Comparison of ENCODE assay signal across 1 cellular context in genomic region chr3:124117486-124117885, GRCh38.
TF ChIP-seq lines count a peak whose summit lies in the region.

No MANE protein-coding gene starts in this region.

TF ChIP-seq in WTC11, 78 proteins besides CTCF, POLR2A, EP300 and RAD21 (continued from another document):
- TF ChIP-seq, protein P1, sequence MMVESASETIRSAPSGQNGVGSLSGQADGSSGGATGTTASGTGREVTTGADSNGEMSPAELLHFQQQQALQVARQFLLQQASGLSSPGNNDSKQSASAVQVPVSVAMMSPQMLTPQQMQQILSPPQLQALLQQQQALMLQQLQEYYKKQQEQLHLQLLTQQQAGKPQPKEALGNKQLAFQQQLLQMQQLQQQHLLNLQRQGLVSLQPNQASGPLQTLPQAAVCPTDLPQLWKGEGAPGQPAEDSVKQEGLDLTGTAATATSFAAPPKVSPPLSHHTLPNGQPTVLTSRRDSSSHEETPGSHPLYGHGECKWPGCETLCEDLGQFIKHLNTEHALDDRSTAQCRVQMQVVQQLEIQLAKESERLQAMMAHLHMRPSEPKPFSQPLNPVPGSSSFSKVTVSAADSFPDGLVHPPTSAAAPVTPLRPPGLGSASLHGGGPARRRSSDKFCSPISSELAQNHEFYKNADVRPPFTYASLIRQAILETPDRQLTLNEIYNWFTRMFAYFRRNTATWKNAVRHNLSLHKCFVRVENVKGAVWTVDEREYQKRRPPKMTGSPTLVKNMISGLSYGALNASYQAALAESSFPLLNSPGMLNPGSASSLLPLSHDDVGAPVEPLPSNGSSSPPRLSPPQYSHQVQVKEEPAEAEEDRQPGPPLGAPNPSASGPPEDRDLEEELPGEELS (CRISPR knock-in tag; IDR thresholded peaks at IDR 0.05), result no peak
- TF ChIP-seq RORB (CRISPR knock-in tag; IDR thresholded peaks at IDR 0.05), result no peak
- no peak for TF ChIP-seq PREB (CRISPR knock-in tag; IDR thresholded peaks at IDR 0.05; ENCODE audit: borderline replicate concordance)
- TF ChIP-seq HMGXB4 (CRISPR knock-in tag; IDR thresholded peaks at IDR 0.05), result no peak
- no peak for TF ChIP-seq CBFB (CRISPR knock-in tag; IDR thresholded peaks at IDR 0.05; ENCODE audit: low read depth)
- no peak for TF ChIP-seq ZNF396 (CRISPR knock-in tag; IDR thresholded peaks at IDR 0.05; ENCODE audit: borderline replicate concordance)
- TF ChIP-seq SOX15 (CRISPR knock-in tag; IDR thresholded peaks at IDR 0.05), result no peak
- TF ChIP-seq, protein P2, sequence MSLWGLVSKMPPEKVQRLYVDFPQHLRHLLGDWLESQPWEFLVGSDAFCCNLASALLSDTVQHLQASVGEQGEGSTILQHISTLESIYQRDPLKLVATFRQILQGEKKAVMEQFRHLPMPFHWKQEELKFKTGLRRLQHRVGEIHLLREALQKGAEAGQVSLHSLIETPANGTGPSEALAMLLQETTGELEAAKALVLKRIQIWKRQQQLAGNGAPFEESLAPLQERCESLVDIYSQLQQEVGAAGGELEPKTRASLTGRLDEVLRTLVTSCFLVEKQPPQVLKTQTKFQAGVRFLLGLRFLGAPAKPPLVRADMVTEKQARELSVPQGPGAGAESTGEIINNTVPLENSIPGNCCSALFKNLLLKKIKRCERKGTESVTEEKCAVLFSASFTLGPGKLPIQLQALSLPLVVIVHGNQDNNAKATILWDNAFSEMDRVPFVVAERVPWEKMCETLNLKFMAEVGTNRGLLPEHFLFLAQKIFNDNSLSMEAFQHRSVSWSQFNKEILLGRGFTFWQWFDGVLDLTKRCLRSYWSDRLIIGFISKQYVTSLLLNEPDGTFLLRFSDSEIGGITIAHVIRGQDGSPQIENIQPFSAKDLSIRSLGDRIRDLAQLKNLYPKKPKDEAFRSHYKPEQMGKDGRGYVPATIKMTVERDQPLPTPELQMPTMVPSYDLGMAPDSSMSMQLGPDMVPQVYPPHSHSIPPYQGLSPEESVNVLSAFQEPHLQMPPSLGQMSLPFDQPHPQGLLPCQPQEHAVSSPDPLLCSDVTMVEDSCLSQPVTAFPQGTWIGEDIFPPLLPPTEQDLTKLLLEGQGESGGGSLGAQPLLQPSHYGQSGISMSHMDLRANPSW (CRISPR knock-in tag; conservative IDR thresholded peaks at IDR 0.05; ENCODE audit: low read depth), result no peak
- TF ChIP-seq E2F1 (CRISPR knock-in tag; IDR thresholded peaks at IDR 0.05), result no peak
- TF ChIP-seq NFYB (CRISPR knock-in tag; conservative IDR thresholded peaks at IDR 0.05; ENCODE audit: low read depth), result no peak
- TF ChIP-seq OVOL2 (CRISPR knock-in tag; IDR thresholded peaks at IDR 0.05; ENCODE audit: borderline replicate concordance), result no peak
